8 cellular contexts compared by ENCODE assay signal in the genomic region with DNA sequence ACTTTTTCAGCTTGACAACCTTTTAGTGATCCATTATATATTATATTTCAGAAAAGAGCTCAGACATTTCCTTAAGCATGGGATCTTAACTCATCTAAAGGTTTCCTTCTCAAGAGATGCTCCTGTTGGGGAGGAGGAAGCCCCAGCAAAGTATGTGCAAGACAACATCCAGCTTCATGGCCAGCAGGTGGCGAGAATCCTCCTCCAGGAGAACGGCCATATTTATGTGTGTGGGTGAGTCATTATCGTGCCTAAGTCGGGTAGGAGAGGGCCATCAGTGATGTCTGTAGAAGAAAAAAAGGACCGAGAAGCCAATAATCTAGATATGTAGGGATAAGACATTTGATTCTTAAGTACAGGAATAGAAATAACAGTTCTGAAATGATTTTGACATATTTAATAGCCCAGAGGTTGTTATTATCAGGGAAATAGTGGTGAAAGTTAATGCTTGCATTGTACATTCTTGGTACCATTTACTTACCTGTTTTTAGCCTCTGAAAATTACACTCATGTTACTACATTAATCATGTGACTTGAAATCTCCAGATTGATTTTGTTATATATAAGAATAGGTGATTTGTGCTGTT. TPM values are rescaled to one million over a fixed set of nuclear protein-coding genes. Genes with fewer than 3 reads are reported as not detected.
DNase-seq lines count a peak whose midpoint lies in the region; ATAC-seq, FAIRE-seq and TF ChIP-seq lines count a peak whose summit lies in the region.

No MANE protein-coding gene starts in this region.

- H3K36me3 ChIP-seq in HAP-1 (replicated peaks) (peaks cover 88% of the 10 kb centered on the region), PC-3 (ENCODE audit: low read depth, low read length) (peaks cover 92% of the 10 kb centered on the region)

- H3K4me1 ChIP-seq in HAP-1: no peaks in the 10 kb centered on the region
- H3K4me1 ChIP-seq in PC-3 (ENCODE audit: insufficient read depth, low read length): no peaks in the 10 kb centered on the region

- no peaks in the 10 kb centered on the region for H4K20me1 ChIP-seq in PC-3 (ENCODE audit: low read length)

- H3F3A ChIP-seq in PC-3 (ENCODE audit: low read length, unreplicated experiment): no peaks in the 10 kb centered on the region

- no peaks in the 10 kb centered on the region for H3K9me3 Mint-ChIP-seq in central memory CD8-positive, alpha-beta T cell

- no peaks in the 10 kb centered on the region for H3K9me3 ChIP-seq in HAP-1
- H3K9me3 ChIP-seq in PC-3 (ENCODE audit: low read length): no peaks in the 10 kb centered on the region

- H3K27ac ChIP-seq in PC-3 (ENCODE audit: low read length): no peak overlapping the region
- no peak overlapping the region for H3K27ac ChIP-seq in substantia nigra (ENCODE audit: low read depth, low read length, poor library complexity, severe bottlenecking)

- peak; percentile 57; the same call in 1 of the 2 replicates for ATAC-seq in PC-3
- peak; percentile 40 for ATAC-seq in central memory CD8-positive, alpha-beta T cell (replicated peaks; ENCODE audit: extremely low read depth, poor library complexity, severe bottlenecking)
- no peak for ATAC-seq in GM19455 (IDR thresholded peaks at IDR 0.05; ENCODE audit: unreplicated experiment)

- H3K27me3 ChIP-seq in HAP-1 (ENCODE audit: low read depth) (no peaks in the 10 kb centered on the region), PC-3 (ENCODE audit: low read length) (no peaks in the 10 kb centered on the region)

- H3K4me2 ChIP-seq in PC-3 (ENCODE audit: low read length): no peak overlapping the region

- in situ Hi-C loops in HAP-1 (cut with MboI; ENCODE audit: low sequenced_read_pairs): no loop called here

- no peak for FAIRE-seq in D721Med (lab: Jason Lieb, UNC)

- H3K79me2 ChIP-seq in PC-3 (ENCODE audit: low read length): no peaks in the 10 kb centered on the region

- H3K9me2 ChIP-seq in PC-3 (replicated peaks; ENCODE audit: low read length): no peaks in the 10 kb centered on the region

- H3K4me3 Mint-ChIP-seq in central memory CD8-positive, alpha-beta T cell: no peak overlapping the region

- DNase-seq in Daoy (ENCODE audit: low read depth) (peak; percentile 60), HAP-1 (ENCODE audit: low spot score in 2 of 2) (peak; percentile 27 to 66), PC-3 (peak; percentile 73), retinal pigment epithelial cell (ENCODE audit: low read depth) (no peak), substantia nigra (lab: John Stamatoyannopoulos, UW) (no peak), D721Med (ENCODE audit: insufficient read length, low spot score) (no peak)
- no peak for DNase-seq in central memory CD8-positive, alpha-beta T cell (ENCODE audit: low spot score in 2 of 2)

- intact Hi-C loops in PC-3 (cut with micrococcal nuclease): no loop called here

- H3K4me1 Mint-ChIP-seq in central memory CD8-positive, alpha-beta T cell: no peaks in the 10 kb centered on the region

- no peaks in the 10 kb centered on the region for H3K27me3 Mint-ChIP-seq in central memory CD8-positive, alpha-beta T cell

- TF ChIP-seq CTCF in PC-3 (conservative IDR thresholded peaks at IDR 0.05; ENCODE audit: low read depth, low read length) (peak; percentile 87), retinal pigment epithelial cell (conservative IDR thresholded peaks at IDR 0.05; ENCODE audit: low read depth, low read length) (peak; percentile 48), D721Med (IDR thresholded peaks at IDR 0.05; ENCODE audit: insufficient read depth, missing control alignments) (no peak)

- no peak overlapping the region for H3K4me3 ChIP-seq in HAP-1
- H3K4me3 ChIP-seq in PC-3 (ENCODE audit: low read length): no peak overlapping the region
- no peak overlapping the region for H3K4me3 ChIP-seq in retinal pigment epithelial cell (ENCODE audit: low read length)

- no peak overlapping the region for H2AFZ ChIP-seq in PC-3 (ENCODE audit: low read length)

- H3K36me3 Mint-ChIP-seq in central memory CD8-positive, alpha-beta T cell (ENCODE audit: insufficient read depth): peaks cover 64% of the 10 kb centered on the region

- POLR2A ChIA-PET in PC-3 (lab: Charles Lee; ENCODE audit: unreplicated experiment): no interaction called here

- H3K9ac ChIP-seq in PC-3 (ENCODE audit: low read length): no peak overlapping the region

- CTCF ChIA-PET in PC-3 (lab: Charles Lee): no interaction called here

- BruUV-seq in PC-3 (replicated peaks; lab: Mats Ljungman, UMichigan): no TSS peak

- H3K27ac Mint-ChIP-seq in central memory CD8-positive, alpha-beta T cell (ENCODE audit: low read depth): no peak overlapping the region

RNA-seq across cellular contexts. Expression of a gene that starts 28.2 kb away (rescaled TPM):
- 27.1 and 40.7 TPM in 2 replicates for total RNA-seq in Daoy (2014; rRNA removed; shearing (Covaris generic))
- 64.9 and 68.3 TPM in 2 replicates for total RNA-seq in PC-3 (2014; rRNA removed)

RNA-seq across cellular contexts. Expression of a gene that starts 28.3 kb away (rescaled TPM):
- total RNA-seq in Daoy (2014; rRNA removed; shearing (Covaris generic)): 14.6 and 15.5 TPM in 2 replicates
- total RNA-seq in PC-3 (2014; rRNA removed): 9.2 and 16.5 TPM in 2 replicates

RNA-seq across cellular contexts. Expression of a gene that starts 46.2 kb away (rescaled TPM):
- 0.18 TPM in 1 of 2 replicates, not detected in the other for total RNA-seq in Daoy (2014; rRNA removed; shearing (Covaris generic))
- total RNA-seq in PC-3 (2014; rRNA removed): 0.58 TPM in 1 of 2 replicates, not detected in the other

Comparison
In these comparisons a context has a peak if more than half of its experiments do, and no peak if none do; other contexts are left out.
1. DNase-seq: peak in Daoy (single experiment), HAP-1 (2 of 2) and PC-3 (single experiment); none in central memory CD8-positive, alpha-beta T cell (0 of 2), retinal pigment epithelial cell (single experiment), substantia nigra (0 of 49) and D721Med (single experiment).